Comparison of ENCODE assay signal across 14 cellular contexts in genomic region chr3:66425032-66425431, GRCh38.
DNase-seq lines count a peak whose midpoint lies in the region; ATAC-seq and TF ChIP-seq lines count a peak whose summit lies in the region.
"Had no signal": no experiment of that assay in that cellular context is flagged by ENCODE, and none has a peak within 500 bp of the region (broad histone marks: within the 10 kb centered on the region; RNA-seq: fewer than 3 reads in every experiment).

No MANE protein-coding gene starts in this region.

- no peak overlapping the region for H3K18ac ChIP-seq in mesenchymal stem cell (ENCODE audit: low read depth in 1 of 2, low read length in 2 of 2)

- peak; percentile 62 for DNase-seq in MG63
- peak; percentile 30 for DNase-seq in fibroblast of the aortic adventitia (ENCODE audit: low read depth)
- no peak for DNase-seq in mesenchymal stem cell
- peak in 20 of 49 donors; percentile 19 to 55 (median 36) for DNase-seq in substantia nigra (lab: John Stamatoyannopoulos, UW)
- no peak for DNase-seq in HK-2 (ENCODE audit: unreplicated experiment)
- no peak for DNase-seq in NCI-H1436 treated with DMSO at 0.1 percent for 48 hours (lab: John Stamatoyannopoulos, UW)
- DNase-seq in NCI-H1930 (lab: John Stamatoyannopoulos, UW), result no peak
- DNase-seq: activated CD4-positive, alpha-beta T cell treated with anti-CD3 and anti-CD28 coated beads, Interleukin-2, amount 10 ng/mL, durations not matched to agents 7 days and 5 days; Calu3; HFFc6; NCI-H1694 treated with DMSO at 0.1 percent for 48 hours; NCI-H510A had no signal

- H2BK5ac ChIP-seq in mesenchymal stem cell (ENCODE audit: low read depth, low read length, poor library complexity, severe bottlenecking), result no peak overlapping the region

- 96% methylated on average over 5 of the region's 5 CpGs for WGBS in mesenchymal stem cell

- H2BK12ac ChIP-seq in mesenchymal stem cell (ENCODE audit: low read length in 2 of 2), result peak overlapping the region in 1 of 2 experiments; percentile 23

- H3K4ac ChIP-seq in mesenchymal stem cell (ENCODE audit: low read depth in 1 of 2, low read length in 2 of 2), result no peak overlapping the region

- no peak overlapping the region for H4K8ac ChIP-seq in mesenchymal stem cell (ENCODE audit: low read length)

- H4K91ac ChIP-seq in mesenchymal stem cell (ENCODE audit: low read length), result no peak overlapping the region

- peak overlapping the region; percentile 8 for H3K27ac ChIP-seq in mesenchymal stem cell (ENCODE audit: low read length, poor library complexity, severe bottlenecking)
- H3K27ac ChIP-seq in substantia nigra (ENCODE audit: low read depth, low read length, poor library complexity, severe bottlenecking), result peak overlapping the region; percentile 3
- H3K27ac ChIP-seq: parathyroid adenoma had no signal

- no peak overlapping the region for H3K4me3 ChIP-seq in MG63
- H3K4me3 ChIP-seq in fibroblast of the aortic adventitia (ENCODE audit: low read depth, low read length), result no peak overlapping the region
- H3K4me3 ChIP-seq in mesenchymal stem cell (ENCODE audit: insufficient read depth in 1 of 2, low read depth in 1 of 2, low read length in 2 of 2), result no peak overlapping the region

- H3K36me3 ChIP-seq in MG63 (no peaks in the 10 kb centered on the region), mesenchymal stem cell (ENCODE audit: control insufficient read depth in 1 of 2, insufficient read depth in 2 of 2, low read depth in 1 of 2, low read length in 2 of 2) (peaks cover 4 to 8% of the 10 kb centered on the region in 2 experiments)

- no peak overlapping the region for H2BK120ac ChIP-seq in mesenchymal stem cell (ENCODE audit: low read depth, low read length)

- H2BK15ac ChIP-seq in mesenchymal stem cell (ENCODE audit: low read depth, poor library complexity, severe bottlenecking), result no peak overlapping the region

- H3K27me3 ChIP-seq in MG63, result no peaks in the 10 kb centered on the region
- H3K27me3 ChIP-seq in mesenchymal stem cell (ENCODE audit: control insufficient read depth in 1 of 2, insufficient read depth in 1 of 2, low read length in 2 of 2), result no peaks in the 10 kb centered on the region

- H3K23ac ChIP-seq in mesenchymal stem cell (ENCODE audit: low read length in 2 of 2), result no peak overlapping the region

- peak overlapping the region; percentile 28 for H2AK5ac ChIP-seq in mesenchymal stem cell (ENCODE audit: low read length, severe bottlenecking)

- no peak overlapping the region for H3K4me2 ChIP-seq in mesenchymal stem cell (ENCODE audit: low read length, poor library complexity, severe bottlenecking)

- no peak for ATAC-seq in GM18858 (IDR thresholded peaks at IDR 0.05; ENCODE audit: unreplicated experiment)

- peaks cover 17% of the 10 kb centered on the region for H3K4me1 ChIP-seq in mesenchymal stem cell (ENCODE audit: control insufficient read depth, insufficient read depth, low read depth, low read length)
- H3K4me1 ChIP-seq: parathyroid adenoma had no signal

- H3K9me3 ChIP-seq in MG63 (no peaks in the 10 kb centered on the region), mesenchymal stem cell (ENCODE audit: control insufficient read depth, low read length) (no peaks in the 10 kb centered on the region)

- H3K9ac ChIP-seq in mesenchymal stem cell (ENCODE audit: low read length), result no peak overlapping the region
- H3K9ac ChIP-seq: parathyroid adenoma had no signal

- H2AFZ ChIP-seq in mesenchymal stem cell (ENCODE audit: low read depth, low read length), result no peak overlapping the region
- H2AFZ ChIP-seq: parathyroid adenoma had no signal

- H3K14ac ChIP-seq in mesenchymal stem cell (ENCODE audit: low read length in 2 of 2), result no peak overlapping the region

- TF ChIP-seq CTCF in fibroblast of the aortic adventitia (IDR thresholded peaks at IDR 0.05; ENCODE audit: insufficient read depth, low read length), result no peak

- H3K79me1 ChIP-seq in mesenchymal stem cell (replicated peaks; ENCODE audit: low read length, poor library complexity, severe bottlenecking), result peaks cover 10% of the 10 kb centered on the region

Comparison
In these comparisons a context has a peak if more than half of its experiments do, and no peak if none do; other contexts are left out.
1. DNase-seq: peak in MG63 (single experiment) and fibroblast of the aortic adventitia (single experiment); none in mesenchymal stem cell (single experiment), HK-2 (single experiment), NCI-H1436 treated with DMSO at 0.1 percent for 48 hours (single experiment) and NCI-H1930 (0 of 2).